1 cellular context compared by ENCODE assay signal in the genomic region with DNA sequence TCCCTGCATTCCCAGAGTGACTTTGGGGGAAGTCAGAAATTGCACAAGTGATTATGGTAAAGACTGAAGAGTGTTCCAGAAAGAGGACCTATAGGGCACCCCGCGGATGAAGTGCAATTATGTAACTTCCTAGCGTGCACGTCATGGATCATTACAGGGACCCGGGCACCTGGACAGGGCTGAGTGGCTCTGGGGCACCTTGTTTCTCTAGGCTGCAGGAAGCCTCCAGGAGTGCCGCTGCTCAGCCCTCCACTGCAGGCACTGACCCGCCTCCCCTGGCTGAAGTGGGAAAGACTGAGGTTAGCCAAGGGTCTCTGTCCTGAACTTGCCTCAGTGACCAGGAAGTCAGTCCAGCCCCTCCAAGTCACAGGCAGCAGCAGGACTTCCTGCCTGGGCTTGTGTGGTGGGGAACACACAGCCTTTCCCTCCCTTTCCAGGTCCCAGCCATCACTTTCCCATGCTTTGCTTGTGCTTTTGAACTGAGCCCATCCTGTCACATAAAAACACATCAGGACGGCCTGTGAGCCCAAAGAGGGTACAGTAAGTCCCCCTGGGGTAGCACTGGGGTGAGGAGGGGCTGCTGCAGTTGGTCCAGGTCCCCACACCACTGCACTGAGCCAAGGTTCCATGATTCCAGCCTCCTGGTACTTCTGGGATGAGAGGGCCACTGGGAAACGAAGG.
TF ChIP-seq lines count a peak whose summit lies in the region.

No MANE protein-coding gene starts in this region.

TF ChIP-seq in HepG2, 621 proteins besides CTCF, POLR2A, EP300 and RAD21 (continues in another document):
- TF ChIP-seq, protein P1, sequence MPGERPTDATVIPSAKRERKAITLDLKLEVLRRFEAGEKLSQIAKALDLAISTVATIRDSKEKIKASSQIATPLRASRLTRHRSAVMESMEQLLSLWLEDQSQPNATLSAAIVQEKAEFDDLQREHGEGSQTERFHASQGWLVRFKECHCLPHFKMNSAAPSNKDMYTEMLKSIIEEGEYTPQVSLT (CRISPR knock-in tag; IDR thresholded peaks at IDR 0.05; ENCODE audit: borderline replicate concordance, low read depth), result no peak
- TF ChIP-seq SMYD3 (CRISPR knock-in tag; IDR thresholded peaks at IDR 0.05) (no peak), ZNF775 (CRISPR knock-in tag; IDR thresholded peaks at IDR 0.05; ENCODE audit: borderline replicate concordance) (0 out of 2 replicates have a peak, but pooled peaks have one; percentile 23), PCBP1 (IDR thresholded peaks at IDR 0.05; ENCODE audit: borderline replicate concordance, low read depth, low read length) (no peak), ETV5 (CRISPR knock-in tag; IDR thresholded peaks at IDR 0.05; ENCODE audit: borderline replicate concordance) (no peak), ZNF274 (CRISPR knock-in tag; IDR thresholded peaks at IDR 0.05) (peak; percentile 61; the same call in 1 of the 2 replicates), MXI1 (IDR thresholded peaks at IDR 0.05; ENCODE audit: borderline replicate concordance, low read depth, low read length) (no peak), CEBPG (CRISPR knock-in tag; IDR thresholded peaks at IDR 0.05) (no peak), MED8 (CRISPR knock-in tag; IDR thresholded peaks at IDR 0.05; ENCODE audit: insufficient replicate concordance) (no peak), ZSCAN20 (CRISPR knock-in tag; IDR thresholded peaks at IDR 0.05; ENCODE audit: borderline replicate concordance) (no peak), ZNF263 (CRISPR knock-in tag; IDR thresholded peaks at IDR 0.05) (no peak), HNRNPL (IDR thresholded peaks at IDR 0.05; ENCODE audit: low read depth, low read length) (no peak), ZSCAN31 (CRISPR knock-in tag; IDR thresholded peaks at IDR 0.05; ENCODE audit: low read depth) (no peak), BHLHE40 (IDR thresholded peaks at IDR 0.05; ENCODE audit: low read length) (no peak), PPARG (CRISPR knock-in tag; conservative IDR thresholded peaks at IDR 0.05) (no peak), EED (CRISPR knock-in tag; IDR thresholded peaks at IDR 0.05) (no peak), KLF13 (CRISPR knock-in tag; IDR thresholded peaks at IDR 0.05) (no peak), ZNF615 (CRISPR knock-in tag; IDR thresholded peaks at IDR 0.05; ENCODE audit: borderline replicate concordance) (no peak), NR2F6 (IDR thresholded peaks at IDR 0.05) (no peak), NR2F6 (CRISPR knock-in tag; IDR thresholded peaks at IDR 0.05) (no peak), EZH2 (conservative IDR thresholded peaks at IDR 0.05; ENCODE audit: low read depth, low read length) (no peak), IKZF1 (IDR thresholded peaks at IDR 0.05) (no peak), ZFX (CRISPR knock-in tag; IDR thresholded peaks at IDR 0.05; ENCODE audit: low read depth) (peak; percentile 32; the same call in 1 of the 2 replicates), HDAC2 (CRISPR knock-in tag; IDR thresholded peaks at IDR 0.05) (peak; percentile 35; the same call in 1 of the 2 replicates), SAFB2 (CRISPR knock-in tag; IDR thresholded peaks at IDR 0.05; ENCODE audit: borderline replicate concordance, low read depth) (no peak), SMC3 (IDR thresholded peaks at IDR 0.05; ENCODE audit: low read length) (no peak), ZNF674 (CRISPR knock-in tag; IDR thresholded peaks at IDR 0.05; ENCODE audit: low read depth) (no peak), ZNF34 (CRISPR knock-in tag; IDR thresholded peaks at IDR 0.05; ENCODE audit: borderline replicate concordance) (0 out of 2 replicates have a peak, but pooled peaks have one; percentile 50), PITX1 (CRISPR knock-in tag; IDR thresholded peaks at IDR 0.05) (0 out of 2 replicates have a peak, but pooled peaks have one; percentile 0), ZNF572 (CRISPR knock-in tag; IDR thresholded peaks at IDR 0.05) (peak; percentile 89), ZNF598 (CRISPR knock-in tag; IDR thresholded peaks at IDR 0.05; ENCODE audit: borderline replicate concordance) (peak; percentile 61; the same call in 1 of the 2 replicates), MTA1 (CRISPR knock-in tag; IDR thresholded peaks at IDR 0.05; ENCODE audit: borderline replicate concordance) (peak; percentile 39; the same call in 1 of the 2 replicates), ZNF503 (CRISPR knock-in tag; IDR thresholded peaks at IDR 0.05) (no peak), MAX (IDR thresholded peaks at IDR 0.05) (no peak), ZNF501 (CRISPR knock-in tag; IDR thresholded peaks at IDR 0.05) (0 out of 2 replicates have a peak, but pooled peaks have one; percentile 9), ZNF280B (CRISPR knock-in tag; IDR thresholded peaks at IDR 0.05; ENCODE audit: borderline replicate concordance) (0 out of 2 replicates have a peak, but pooled peaks have one; percentile 22), ZNF460 (CRISPR knock-in tag; IDR thresholded peaks at IDR 0.05; ENCODE audit: borderline replicate concordance) (peak; percentile 41; the same call in 1 of the 2 replicates), TBL1XR1 (IDR thresholded peaks at IDR 0.05; ENCODE audit: borderline replicate concordance, low read length, partially characterized antibody) (no peak)
- TF ChIP-seq, protein P2, sequence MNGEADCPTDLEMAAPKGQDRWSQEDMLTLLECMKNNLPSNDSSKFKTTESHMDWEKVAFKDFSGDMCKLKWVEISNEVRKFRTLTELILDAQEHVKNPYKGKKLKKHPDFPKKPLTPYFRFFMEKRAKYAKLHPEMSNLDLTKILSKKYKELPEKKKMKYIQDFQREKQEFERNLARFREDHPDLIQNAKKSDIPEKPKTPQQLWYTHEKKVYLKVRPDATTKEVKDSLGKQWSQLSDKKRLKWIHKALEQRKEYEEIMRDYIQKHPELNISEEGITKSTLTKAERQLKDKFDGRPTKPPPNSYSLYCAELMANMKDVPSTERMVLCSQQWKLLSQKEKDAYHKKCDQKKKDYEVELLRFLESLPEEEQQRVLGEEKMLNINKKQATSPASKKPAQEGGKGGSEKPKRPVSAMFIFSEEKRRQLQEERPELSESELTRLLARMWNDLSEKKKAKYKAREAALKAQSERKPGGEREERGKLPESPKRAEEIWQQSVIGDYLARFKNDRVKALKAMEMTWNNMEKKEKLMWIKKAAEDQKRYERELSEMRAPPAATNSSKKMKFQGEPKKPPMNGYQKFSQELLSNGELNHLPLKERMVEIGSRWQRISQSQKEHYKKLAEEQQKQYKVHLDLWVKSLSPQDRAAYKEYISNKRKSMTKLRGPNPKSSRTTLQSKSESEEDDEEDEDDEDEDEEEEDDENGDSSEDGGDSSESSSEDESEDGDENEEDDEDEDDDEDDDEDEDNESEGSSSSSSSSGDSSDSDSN (CRISPR knock-in tag; IDR thresholded peaks at IDR 0.05), result peak; percentile 42; the same call in 1 of the 2 replicates
- TF ChIP-seq, protein P3, sequence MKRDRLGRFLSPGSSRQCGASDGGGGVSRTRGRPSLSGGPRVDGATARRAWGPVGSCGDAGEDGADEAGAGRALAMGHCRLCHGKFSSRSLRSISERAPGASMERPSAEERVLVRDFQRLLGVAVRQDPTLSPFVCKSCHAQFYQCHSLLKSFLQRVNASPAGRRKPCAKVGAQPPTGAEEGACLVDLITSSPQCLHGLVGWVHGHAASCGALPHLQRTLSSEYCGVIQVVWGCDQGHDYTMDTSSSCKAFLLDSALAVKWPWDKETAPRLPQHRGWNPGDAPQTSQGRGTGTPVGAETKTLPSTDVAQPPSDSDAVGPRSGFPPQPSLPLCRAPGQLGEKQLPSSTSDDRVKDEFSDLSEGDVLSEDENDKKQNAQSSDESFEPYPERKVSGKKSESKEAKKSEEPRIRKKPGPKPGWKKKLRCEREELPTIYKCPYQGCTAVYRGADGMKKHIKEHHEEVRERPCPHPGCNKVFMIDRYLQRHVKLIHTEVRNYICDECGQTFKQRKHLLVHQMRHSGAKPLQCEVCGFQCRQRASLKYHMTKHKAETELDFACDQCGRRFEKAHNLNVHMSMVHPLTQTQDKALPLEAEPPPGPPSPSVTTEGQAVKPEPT (CRISPR knock-in tag; IDR thresholded peaks at IDR 0.05; ENCODE audit: low read depth), result peak; percentile 45; the same call in 1 of the 2 replicates
- TF ChIP-seq, protein P4, sequence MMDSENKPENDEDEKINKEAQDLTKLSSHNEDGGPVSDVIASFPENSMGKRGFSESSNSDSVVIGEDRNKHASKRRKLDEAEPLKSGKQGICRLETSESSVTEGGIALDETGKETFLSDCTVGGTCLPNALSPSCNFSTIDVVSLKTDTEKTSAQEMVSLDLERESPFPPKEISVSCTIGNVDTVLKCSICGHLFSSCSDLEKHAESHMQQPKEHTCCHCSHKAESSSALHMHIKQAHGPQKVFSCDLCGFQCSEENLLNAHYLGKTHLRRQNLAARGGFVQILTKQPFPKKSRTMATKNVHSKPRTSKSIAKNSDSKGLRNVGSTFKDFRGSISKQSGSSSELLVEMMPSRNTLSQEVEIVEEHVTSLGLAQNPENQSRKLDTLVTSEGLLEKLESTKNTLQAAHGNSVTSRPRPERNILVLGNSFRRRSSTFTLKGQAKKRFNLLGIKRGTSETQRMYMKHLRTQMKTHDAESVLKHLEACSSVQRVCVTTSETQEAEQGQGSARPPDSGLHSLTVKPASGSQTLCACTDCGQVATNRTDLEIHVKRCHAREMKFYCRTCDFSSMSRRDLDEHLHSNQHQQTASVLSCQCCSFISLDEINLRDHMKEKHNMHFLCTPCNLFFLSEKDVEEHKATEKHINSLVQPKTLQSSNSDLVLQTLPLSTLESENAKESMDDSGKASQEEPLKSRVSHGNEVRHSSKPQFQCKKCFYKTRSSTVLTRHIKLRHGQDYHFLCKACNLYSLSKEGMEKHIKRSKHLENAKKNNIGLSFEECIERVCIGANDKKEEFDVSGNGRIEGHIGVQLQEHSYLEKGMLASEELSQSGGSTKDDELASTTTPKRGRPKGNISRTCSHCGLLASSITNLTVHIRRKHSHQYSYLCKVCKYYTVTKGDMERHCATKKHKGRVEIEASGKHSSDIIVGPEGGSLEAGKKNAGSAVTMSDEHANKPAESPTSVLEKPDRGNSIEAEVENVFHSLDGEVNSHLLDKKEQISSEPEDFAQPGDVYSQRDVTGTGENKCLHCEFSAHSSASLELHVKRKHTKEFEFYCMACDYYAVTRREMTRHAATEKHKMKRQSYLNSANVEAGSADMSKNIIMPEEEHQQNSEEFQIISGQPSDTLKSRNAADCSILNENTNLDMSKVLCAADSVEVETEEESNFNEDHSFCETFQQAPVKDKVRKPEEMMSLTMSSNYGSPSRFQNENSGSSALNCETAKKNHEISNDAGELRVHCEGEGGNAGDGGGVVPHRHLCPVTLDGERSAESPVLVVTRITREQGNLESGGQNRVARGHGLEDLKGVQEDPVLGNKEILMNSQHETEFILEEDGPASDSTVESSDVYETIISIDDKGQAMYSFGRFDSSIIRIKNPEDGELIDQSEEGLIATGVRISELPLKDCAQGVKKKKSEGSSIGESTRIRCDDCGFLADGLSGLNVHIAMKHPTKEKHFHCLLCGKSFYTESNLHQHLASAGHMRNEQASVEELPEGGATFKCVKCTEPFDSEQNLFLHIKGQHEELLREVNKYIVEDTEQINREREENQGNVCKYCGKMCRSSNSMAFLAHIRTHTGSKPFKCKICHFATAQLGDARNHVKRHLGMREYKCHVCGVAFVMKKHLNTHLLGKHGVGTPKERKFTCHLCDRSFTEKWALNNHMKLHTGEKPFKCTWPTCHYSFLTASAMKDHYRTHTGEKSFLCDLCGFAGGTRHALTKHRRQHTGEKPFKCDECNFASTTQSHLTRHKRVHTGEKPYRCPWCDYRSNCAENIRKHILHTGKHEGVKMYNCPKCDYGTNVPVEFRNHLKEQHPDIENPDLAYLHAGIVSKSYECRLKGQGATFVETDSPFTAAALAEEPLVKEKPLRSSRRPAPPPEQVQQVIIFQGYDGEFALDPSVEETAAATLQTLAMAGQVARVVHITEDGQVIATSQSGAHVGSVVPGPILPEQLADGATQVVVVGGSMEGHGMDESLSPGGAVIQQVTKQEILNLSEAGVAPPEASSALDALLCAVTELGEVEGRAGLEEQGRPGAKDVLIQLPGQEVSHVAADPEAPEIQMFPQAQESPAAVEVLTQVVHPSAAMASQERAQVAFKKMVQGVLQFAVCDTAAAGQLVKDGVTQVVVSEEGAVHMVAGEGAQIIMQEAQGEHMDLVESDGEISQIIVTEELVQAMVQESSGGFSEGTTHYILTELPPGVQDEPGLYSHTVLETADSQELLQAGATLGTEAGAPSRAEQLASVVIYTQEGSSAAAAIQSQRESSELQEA (CRISPR knock-in tag; IDR thresholded peaks at IDR 0.05; ENCODE audit: not compliant biosample characterization), result peak; percentile 72
- TF ChIP-seq, protein P5, sequence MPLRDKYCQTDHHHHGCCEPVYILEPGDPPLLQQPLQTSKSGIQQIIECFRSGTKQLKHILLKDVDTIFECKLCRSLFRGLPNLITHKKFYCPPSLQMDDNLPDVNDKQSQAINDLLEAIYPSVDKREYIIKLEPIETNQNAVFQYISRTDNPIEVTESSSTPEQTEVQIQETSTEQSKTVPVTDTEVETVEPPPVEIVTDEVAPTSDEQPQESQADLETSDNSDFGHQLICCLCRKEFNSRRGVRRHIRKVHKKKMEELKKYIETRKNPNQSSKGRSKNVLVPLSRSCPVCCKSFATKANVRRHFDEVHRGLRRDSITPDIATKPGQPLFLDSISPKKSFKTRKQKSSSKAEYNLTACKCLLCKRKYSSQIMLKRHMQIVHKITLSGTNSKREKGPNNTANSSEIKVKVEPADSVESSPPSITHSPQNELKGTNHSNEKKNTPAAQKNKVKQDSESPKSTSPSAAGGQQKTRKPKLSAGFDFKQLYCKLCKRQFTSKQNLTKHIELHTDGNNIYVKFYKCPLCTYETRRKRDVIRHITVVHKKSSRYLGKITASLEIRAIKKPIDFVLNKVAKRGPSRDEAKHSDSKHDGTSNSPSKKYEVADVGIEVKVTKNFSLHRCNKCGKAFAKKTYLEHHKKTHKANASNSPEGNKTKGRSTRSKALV (CRISPR knock-in tag; IDR thresholded peaks at IDR 0.05), result no peak
